1 cellular context compared by ENCODE assay signal in the genomic region with DNA sequence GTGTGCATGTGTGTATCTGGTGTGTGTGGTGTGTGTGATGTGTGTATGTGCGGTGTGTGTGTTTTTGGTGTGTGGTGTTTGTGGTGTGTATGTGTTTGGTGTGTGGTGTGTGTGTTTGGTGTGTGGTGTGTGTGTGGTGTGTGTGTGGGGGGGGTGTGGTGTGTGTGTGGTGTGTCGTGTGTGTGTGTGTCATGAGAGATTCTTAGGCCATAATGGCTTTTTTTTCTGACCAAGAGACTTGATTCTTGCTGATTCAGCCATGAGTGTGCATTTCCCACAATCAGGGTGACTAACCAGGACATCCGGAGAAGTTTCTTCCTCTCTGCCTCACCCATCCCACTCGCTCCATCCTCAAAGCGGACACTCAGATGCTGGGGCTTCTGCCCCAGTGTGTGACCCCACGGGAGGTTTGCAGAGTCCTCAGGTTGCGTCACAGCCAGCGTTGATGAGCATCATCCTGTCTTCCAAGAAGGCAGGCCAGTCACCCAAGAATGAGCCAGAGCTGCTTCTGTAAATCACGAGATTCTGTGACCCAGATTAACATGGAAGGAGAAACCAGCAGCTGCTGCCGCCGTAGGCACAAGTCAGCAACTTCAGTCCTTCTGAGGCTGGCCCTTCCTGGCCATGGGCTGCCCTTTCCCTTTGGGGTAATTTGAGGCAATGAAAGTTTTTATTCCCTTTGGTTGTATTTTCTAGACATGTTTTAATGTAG.
TF ChIP-seq lines count a peak whose summit lies in the region.

No MANE protein-coding gene starts in this region.

TF ChIP-seq in HepG2, 621 proteins besides CTCF, POLR2A, EP300 and RAD21 (continued from another document):
- TF ChIP-seq, protein P1, sequence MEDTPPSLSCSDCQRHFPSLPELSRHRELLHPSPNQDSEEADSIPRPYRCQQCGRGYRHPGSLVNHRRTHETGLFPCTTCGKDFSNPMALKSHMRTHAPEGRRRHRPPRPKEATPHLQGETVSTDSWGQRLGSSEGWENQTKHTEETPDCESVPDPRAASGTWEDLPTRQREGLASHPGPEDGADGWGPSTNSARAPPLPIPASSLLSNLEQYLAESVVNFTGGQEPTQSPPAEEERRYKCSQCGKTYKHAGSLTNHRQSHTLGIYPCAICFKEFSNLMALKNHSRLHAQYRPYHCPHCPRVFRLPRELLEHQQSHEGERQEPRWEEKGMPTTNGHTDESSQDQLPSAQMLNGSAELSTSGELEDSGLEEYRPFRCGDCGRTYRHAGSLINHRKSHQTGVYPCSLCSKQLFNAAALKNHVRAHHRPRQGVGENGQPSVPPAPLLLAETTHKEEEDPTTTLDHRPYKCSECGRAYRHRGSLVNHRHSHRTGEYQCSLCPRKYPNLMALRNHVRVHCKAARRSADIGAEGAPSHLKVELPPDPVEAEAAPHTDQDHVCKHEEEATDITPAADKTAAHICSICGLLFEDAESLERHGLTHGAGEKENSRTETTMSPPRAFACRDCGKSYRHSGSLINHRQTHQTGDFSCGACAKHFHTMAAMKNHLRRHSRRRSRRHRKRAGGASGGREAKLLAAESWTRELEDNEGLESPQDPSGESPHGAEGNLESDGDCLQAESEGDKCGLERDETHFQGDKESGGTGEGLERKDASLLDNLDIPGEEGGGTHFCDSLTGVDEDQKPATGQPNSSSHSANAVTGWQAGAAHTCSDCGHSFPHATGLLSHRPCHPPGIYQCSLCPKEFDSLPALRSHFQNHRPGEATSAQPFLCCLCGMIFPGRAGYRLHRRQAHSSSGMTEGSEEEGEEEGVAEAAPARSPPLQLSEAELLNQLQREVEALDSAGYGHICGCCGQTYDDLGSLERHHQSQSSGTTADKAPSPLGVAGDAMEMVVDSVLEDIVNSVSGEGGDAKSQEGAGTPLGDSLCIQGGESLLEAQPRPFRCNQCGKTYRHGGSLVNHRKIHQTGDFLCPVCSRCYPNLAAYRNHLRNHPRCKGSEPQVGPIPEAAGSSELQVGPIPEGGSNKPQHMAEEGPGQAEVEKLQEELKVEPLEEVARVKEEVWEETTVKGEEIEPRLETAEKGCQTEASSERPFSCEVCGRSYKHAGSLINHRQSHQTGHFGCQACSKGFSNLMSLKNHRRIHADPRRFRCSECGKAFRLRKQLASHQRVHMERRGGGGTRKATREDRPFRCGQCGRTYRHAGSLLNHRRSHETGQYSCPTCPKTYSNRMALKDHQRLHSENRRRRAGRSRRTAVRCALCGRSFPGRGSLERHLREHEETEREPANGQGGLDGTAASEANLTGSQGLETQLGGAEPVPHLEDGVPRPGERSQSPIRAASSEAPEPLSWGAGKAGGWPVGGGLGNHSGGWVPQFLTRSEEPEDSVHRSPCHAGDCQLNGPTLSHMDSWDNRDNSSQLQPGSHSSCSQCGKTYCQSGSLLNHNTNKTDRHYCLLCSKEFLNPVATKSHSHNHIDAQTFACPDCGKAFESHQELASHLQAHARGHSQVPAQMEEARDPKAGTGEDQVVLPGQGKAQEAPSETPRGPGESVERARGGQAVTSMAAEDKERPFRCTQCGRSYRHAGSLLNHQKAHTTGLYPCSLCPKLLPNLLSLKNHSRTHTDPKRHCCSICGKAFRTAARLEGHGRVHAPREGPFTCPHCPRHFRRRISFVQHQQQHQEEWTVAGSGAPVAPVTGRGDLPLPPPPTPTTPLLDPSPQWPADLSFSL (CRISPR knock-in tag; IDR thresholded peaks at IDR 0.05): peak; percentile 83
- TF ChIP-seq FOSL2 (CRISPR knock-in tag; IDR thresholded peaks at IDR 0.05) (peak; percentile 75), ELF3 (CRISPR knock-in tag; IDR thresholded peaks at IDR 0.05) (0 out of 2 replicates have a peak, but pooled peaks have one; percentile 13), SALL2 (CRISPR knock-in tag; IDR thresholded peaks at IDR 0.05) (0 out of 2 replicates have a peak, but pooled peaks have one; percentile 12), NFE2L2 (IDR thresholded peaks at IDR 0.05; ENCODE audit: low read length) (peak; percentile 60), ZNF207 (IDR thresholded peaks at IDR 0.05; ENCODE audit: borderline replicate concordance) (no peak), SAP130 (CRISPR knock-in tag; IDR thresholded peaks at IDR 0.05; ENCODE audit: low read depth) (peak; percentile 55), MBNL3 (CRISPR knock-in tag; conservative IDR thresholded peaks at IDR 0.05) (no peak), MAFF (IDR thresholded peaks at IDR 0.05; ENCODE audit: low read depth, low read length) (peak; percentile 89), NONO (IDR thresholded peaks at IDR 0.05) (0 out of 2 replicates have a peak, but pooled peaks have one; percentile 16), NONO (CRISPR knock-in tag; conservative IDR thresholded peaks at IDR 0.05) (no peak), MAFK (conservative IDR thresholded peaks at IDR 0.05 in 1 of 2, IDR thresholded peaks at IDR 0.05 in 1 of 2; ENCODE audit: low read length in 2 of 2) (peak; percentile 81 to 92), CEBPB (IDR thresholded peaks at IDR 0.05; ENCODE audit: borderline replicate concordance, low read depth, low read length) (peak; percentile 40; the same call in 1 of the 2 replicates)
- TF ChIP-seq, protein P2, sequence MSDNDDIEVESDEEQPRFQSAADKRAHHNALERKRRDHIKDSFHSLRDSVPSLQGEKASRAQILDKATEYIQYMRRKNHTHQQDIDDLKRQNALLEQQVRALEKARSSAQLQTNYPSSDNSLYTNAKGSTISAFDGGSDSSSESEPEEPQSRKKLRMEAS (IDR thresholded peaks at IDR 0.05): no peak
- TF ChIP-seq, protein P3, sequence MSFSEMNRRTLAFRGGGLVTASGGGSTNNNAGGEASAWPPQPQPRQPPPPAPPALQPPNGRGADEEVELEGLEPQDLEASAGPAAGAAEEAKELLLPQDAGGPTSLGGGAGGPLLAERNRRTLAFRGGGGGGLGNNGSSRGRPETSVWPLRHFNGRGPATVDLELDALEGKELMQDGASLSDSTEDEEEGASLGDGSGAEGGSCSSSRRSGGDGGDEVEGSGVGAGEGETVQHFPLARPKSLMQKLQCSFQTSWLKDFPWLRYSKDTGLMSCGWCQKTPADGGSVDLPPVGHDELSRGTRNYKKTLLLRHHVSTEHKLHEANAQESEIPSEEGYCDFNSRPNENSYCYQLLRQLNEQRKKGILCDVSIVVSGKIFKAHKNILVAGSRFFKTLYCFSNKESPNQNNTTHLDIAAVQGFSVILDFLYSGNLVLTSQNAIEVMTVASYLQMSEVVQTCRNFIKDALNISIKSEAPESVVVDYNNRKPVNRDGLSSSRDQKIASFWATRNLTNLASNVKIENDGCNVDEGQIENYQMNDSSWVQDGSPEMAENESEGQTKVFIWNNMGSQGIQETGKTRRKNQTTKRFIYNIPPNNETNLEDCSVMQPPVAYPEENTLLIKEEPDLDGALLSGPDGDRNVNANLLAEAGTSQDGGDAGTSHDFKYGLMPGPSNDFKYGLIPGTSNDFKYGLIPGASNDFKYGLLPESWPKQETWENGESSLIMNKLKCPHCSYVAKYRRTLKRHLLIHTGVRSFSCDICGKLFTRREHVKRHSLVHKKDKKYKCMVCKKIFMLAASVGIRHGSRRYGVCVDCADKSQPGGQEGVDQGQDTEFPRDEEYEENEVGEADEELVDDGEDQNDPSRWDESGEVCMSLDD (CRISPR knock-in tag; IDR thresholded peaks at IDR 0.05; ENCODE audit: borderline replicate concordance): no peak
